ENCODE assay signal across 11 cellular contexts in the genomic region with DNA sequence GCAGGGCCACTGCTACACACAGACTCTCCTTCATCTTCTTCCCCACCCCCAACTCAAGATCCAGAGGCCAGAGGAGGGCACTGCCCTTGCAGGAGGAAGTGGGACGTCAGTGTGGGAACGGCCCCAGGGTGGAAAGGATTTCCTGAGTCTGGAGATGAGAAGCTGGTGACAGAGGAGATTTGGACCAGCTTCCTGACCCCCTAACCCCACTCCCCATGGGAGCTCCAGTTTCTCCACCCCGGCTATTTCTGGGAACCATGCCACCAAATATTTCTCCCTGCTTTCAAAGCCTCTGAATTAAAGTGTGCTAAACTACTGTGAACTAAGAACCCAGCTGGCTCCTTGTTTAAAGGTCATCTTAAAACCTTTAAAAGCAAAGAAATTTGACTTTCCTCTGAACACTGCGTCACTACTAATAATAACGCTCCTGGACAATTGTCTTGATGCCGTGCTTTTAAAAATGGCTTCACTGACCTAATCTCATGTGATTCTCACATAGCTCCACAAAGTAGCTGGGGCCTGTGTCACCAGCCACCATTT. TPM values are rescaled to one million over a fixed set of nuclear protein-coding genes. Genes with fewer than 3 reads are reported as not detected.
DNase-seq lines count a peak whose midpoint lies in the region; ATAC-seq, FAIRE-seq and TF ChIP-seq lines count a peak whose summit lies in the region.
"Had no signal": no experiment of that assay in that cellular context is flagged by ENCODE, and none has a peak within 500 bp of the region (broad histone marks: within the 10 kb centered on the region; RNA-seq: fewer than 3 reads in every experiment).

No MANE protein-coding gene starts in this region.

- peaks cover 42% of the 10 kb centered on the region for H3K4me1 ChIP-seq in CD4-positive, CD25-positive, alpha-beta regulatory T cell (ENCODE audit: control insufficient read depth, insufficient read depth, low read length, poor library complexity, severe bottlenecking)
- H3K4me1 ChIP-seq in cardiac muscle cell (ENCODE audit: low read depth), result peaks cover 8% of the 10 kb centered on the region

- no peak overlapping the region for H3K4me3 ChIP-seq in CD4-positive, CD25-positive, alpha-beta regulatory T cell (ENCODE audit: low read depth, low read length)
- no peak overlapping the region for H3K4me3 ChIP-seq in cardiac muscle cell
- H3K4me3 ChIP-seq: GM12878 had no signal

- TF ChIP-seq CTCF in cardiac muscle cell (IDR thresholded peaks at IDR 0.05; ENCODE audit: low read depth, low read length), result no peak

- no peak overlapping the region for H3K4me3 Mint-ChIP-seq in CD4-positive, CD25-positive, alpha-beta regulatory T cell

- FAIRE-seq in GM19239 (lab: Jason Lieb, UNC), result no peak
- FAIRE-seq: frontal cortex, GM12878 had no signal

- ATAC-seq in CD4-positive, CD25-positive, alpha-beta regulatory T cell (ENCODE audit: low read depth in 2 of 2), result no peak
- ATAC-seq in HG03521 (IDR thresholded peaks at IDR 0.05; ENCODE audit: unreplicated experiment), result no peak
- ATAC-seq in HG03196 (IDR thresholded peaks at IDR 0.05; ENCODE audit: unreplicated experiment), result no peak

- no peaks in the 10 kb centered on the region for H3K36me3 ChIP-seq in CD4-positive, CD25-positive, alpha-beta regulatory T cell (ENCODE audit: control insufficient read depth, insufficient read depth, low read length)
- no peaks in the 10 kb centered on the region for H3K36me3 ChIP-seq in cardiac muscle cell

- H3K27me3 ChIP-seq in CD4-positive, CD25-positive, alpha-beta regulatory T cell (ENCODE audit: control insufficient read depth, insufficient read depth, low read length), result no peaks in the 10 kb centered on the region
- H3K27me3 ChIP-seq in cardiac muscle cell, result no peaks in the 10 kb centered on the region

- peaks cover 4% of the 10 kb centered on the region for H3K36me3 Mint-ChIP-seq in CD4-positive, CD25-positive, alpha-beta regulatory T cell

- H3K27ac ChIP-seq in CD4-positive, CD25-positive, alpha-beta regulatory T cell (ENCODE audit: insufficient read depth, low read length, poor library complexity, severe bottlenecking), result peak overlapping the region; percentile 80
- H3K27ac ChIP-seq in cardiac muscle cell, result peak overlapping the region; percentile 4

- H3K9me3 ChIP-seq in CD4-positive, CD25-positive, alpha-beta regulatory T cell (ENCODE audit: control insufficient read depth in 2 of 2, low read length in 2 of 2), result no peaks in the 10 kb centered on the region
- no peaks in the 10 kb centered on the region for H3K9me3 ChIP-seq in cardiac muscle cell (ENCODE audit: low read depth)

- H3K27me3 Mint-ChIP-seq in CD4-positive, CD25-positive, alpha-beta regulatory T cell, result no peaks in the 10 kb centered on the region

- peak overlapping the region; percentile 45 to 90 (median 86) for H3K27ac Mint-ChIP-seq in CD4-positive, CD25-positive, alpha-beta regulatory T cell

- peaks cover 0 to 8% (median 5%) of the 10 kb centered on the region in 7 donors for H3K9me3 Mint-ChIP-seq in CD4-positive, CD25-positive, alpha-beta regulatory T cell

- DNase-seq in CD4-positive, CD25-positive, alpha-beta regulatory T cell, result no peak
- DNase-seq in SW 1271 (lab: John Stamatoyannopoulos, UW), result peak; percentile 29 to 87
- DNase-seq in cardiac muscle cell (ENCODE audit: low read depth in 1 of 2, low spot score in 1 of 2), result peak; percentile 23 to 98
- peak; percentile 64 for DNase-seq in putamen (ENCODE audit: low spot score)
- DNase-seq in RPMI8226, result no peak
- no peak for DNase-seq in GM19239 (ENCODE audit: insufficient read length, low spot score)
- DNase-seq: NK-92 treated with Interleukin-12 subunit alpha and Interleukin-12 subunit beta, amount 100 ng/mL, for 24 hours had no signal

- H3K4me1 Mint-ChIP-seq in CD4-positive, CD25-positive, alpha-beta regulatory T cell, result peaks cover 6 to 62% (median 40%) of the 10 kb centered on the region in 4 donors

RNA-seq across cellular contexts. Expression of a gene that starts 46.6 kb away (rescaled TPM):
- 94.1 TPM for total RNA-seq in CD4-positive, CD25-positive, alpha-beta regulatory T cell
- polyA plus RNA-seq in CD4-positive, CD25-positive, alpha-beta regulatory T cell, result 10 to 100 TPM; 65.8 to 85.8 (median 75.5) TPM
- 55.9 and 60.4 TPM in 2 replicates for total RNA-seq in cardiac muscle cell
- 77.8 and 99.2 TPM in 2 replicates for polyA plus RNA-seq in cardiac muscle cell

RNA-seq across cellular contexts. Expression of a gene that starts 46.7 kb away (rescaled TPM):
- 0.25 TPM for total RNA-seq in CD4-positive, CD25-positive, alpha-beta regulatory T cell
- under 1 TPM; 0.25 to 0.61 (median 0.38) TPM for polyA plus RNA-seq in CD4-positive, CD25-positive, alpha-beta regulatory T cell
- total RNA-seq in cardiac muscle cell, result 3.7 and 3.8 TPM in 2 replicates
- polyA plus RNA-seq in cardiac muscle cell, result 3.3 and 4.7 TPM in 2 replicates

Comparison
In these comparisons a context has a peak if more than half of its experiments do, and no peak if none do; other contexts are left out.
1. DNase-seq: peak in SW 1271 (2 of 2), cardiac muscle cell (2 of 2) and putamen (single experiment); none in CD4-positive, CD25-positive, alpha-beta regulatory T cell (0 of 3), RPMI8226 (single experiment) and GM19239 (single experiment).